In the genomic region with DNA sequence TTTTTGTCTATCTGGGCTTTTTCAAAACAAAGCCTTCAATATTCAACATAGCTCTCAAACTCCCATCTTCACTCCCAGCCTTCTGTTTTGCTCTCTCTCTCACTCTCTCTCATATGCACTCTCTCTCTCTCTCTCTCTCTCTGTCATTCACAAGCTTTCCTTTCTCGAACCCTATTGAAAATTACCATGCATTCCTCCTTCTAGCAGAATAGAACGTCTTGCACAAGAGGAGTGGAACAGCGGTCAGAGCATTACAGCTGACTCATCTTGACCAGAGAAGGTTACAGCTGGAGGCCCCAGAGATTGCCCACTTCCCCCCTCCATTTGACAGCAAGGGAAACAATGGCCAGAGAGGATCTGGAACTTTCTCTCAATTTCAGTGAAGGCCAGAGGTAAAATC, we compare ENCODE assay signal across 14 cellular contexts. TPM values are rescaled to one million over a fixed set of nuclear protein-coding genes. Genes with fewer than 3 reads are reported as not detected.
A peak's percentile ranks its signal among the peaks of the same experiment; 100 is the strongest.
DNase-seq lines count a peak whose midpoint lies in the region; ATAC-seq and TF ChIP-seq lines count a peak whose summit lies in the region.
"Had no signal": no experiment of that assay in that cellular context is flagged by ENCODE, and none has a peak within 500 bp of the region (broad histone marks: within the 10 kb centered on the region; RNA-seq: fewer than 3 reads in every experiment).

No MANE protein-coding gene starts in this region.

- peak overlapping the region; percentile 35 for H3K4me2 ChIP-seq in GM23248 (ENCODE audit: unreplicated experiment)

- H3K4me3 ChIP-seq in GM23248: no peak overlapping the region
- no peak overlapping the region for H3K4me3 ChIP-seq in fibroblast of mammary gland (ENCODE audit: control insufficient read depth, low read depth, low read length)
- H3K4me3 ChIP-seq: heart left ventricle had no signal

- H4K20me1 ChIP-seq in GM23248 (ENCODE audit: insufficient read depth): no peaks in the 10 kb centered on the region

- H3K36me3 ChIP-seq in GM23248 (ENCODE audit: low read depth): no peaks in the 10 kb centered on the region
- H3K36me3 ChIP-seq: heart left ventricle had no signal

- H3K27me3 Mint-ChIP-seq in T-cell: peaks cover 19 to 29% of the 10 kb centered on the region in 2 donors

- no peaks in the 10 kb centered on the region for H3K9me2 ChIP-seq in GM23248 (ENCODE audit: insufficient read depth)

- H3F3A ChIP-seq in GM23248 (ENCODE audit: insufficient read depth): peaks cover 12% of the 10 kb centered on the region

- no peak overlapping the region for H3K27ac Mint-ChIP-seq in T-cell

- H3K4me1 ChIP-seq in GM23248 (ENCODE audit: insufficient read depth): peaks cover 13% of the 10 kb centered on the region; the same call in 1 of the 2 replicates

- no peak overlapping the region for H3K9ac ChIP-seq in GM23248

- POLR2A ChIA-PET in T-cell (lab: Charles Lee): interaction anchor here in 1 of 2 donors (0.8 kb wide), 1 partner anchor 13 kb away, joined by 4 read pairs; no protein-coding TSS in a partner anchor

- no peak overlapping the region for H3K27ac ChIP-seq in GM23248
- H3K27ac ChIP-seq: heart left ventricle had no signal

- CTCF ChIA-PET in T-cell (lab: Charles Lee): no interaction called here

- DNase-seq in GM23248: peak; percentile 75
- DNase-seq in RPMI7951 (ENCODE audit: low read depth): peak; percentile 92
- peak; percentile 96 for DNase-seq in fibroblast of mammary gland (ENCODE audit: low read depth)
- no peak for DNase-seq in sciatic nerve (ENCODE audit: low spot score)
- DNase-seq in activated T-cell treated with anti-CD3 and anti-CD28 coated beads, Interleukin-2, amount 50 U/mL, for 1 hour: no peak
- no peak for DNase-seq in activated CD4-positive, alpha-beta T cell treated with anti-CD3 and anti-CD28 coated beads, Interleukin-2, amount 50 U/mL, for 4 hours
- DNase-seq in T-cell: no peak
- DNase-seq in NCI-H1417 (lab: John Stamatoyannopoulos, UW): no peak
- DNase-seq: DND-41; heart left ventricle; naive B cell; stimulated activated naive CD8-positive, alpha-beta T cell treated with anti-CD3 and anti-CD28 coated beads, Interleukin-15, amount 100 ng/mL, for 72 hours; SW 1271 had no signal

- 30 to 41% methylated on average over 3 of the region's 3 CpGs for WGBS in GM23248 (ENCODE audit: low coverage in 1 of 2, low lambda C conversion rate in 2 of 2, missing lambda C conversion rate in 2 of 2), 2 experiments

- no peaks in the 10 kb centered on the region for H3K9me3 ChIP-seq in GM23248 (ENCODE audit: low read depth)
- H3K9me3 ChIP-seq: heart left ventricle had no signal

- H3K9me3 Mint-ChIP-seq in T-cell: no peaks in the 10 kb centered on the region
- H3K9me3 Mint-ChIP-seq: stimulated activated naive CD8-positive, alpha-beta T cell treated with anti-CD3 and anti-CD28 coated beads, Interleukin-15, amount 100 ng/mL, for 72 hours had no signal

- no peaks in the 10 kb centered on the region for H3K4me1 Mint-ChIP-seq in T-cell
- H3K4me1 Mint-ChIP-seq: central memory CD8-positive, alpha-beta T cell; naive B cell; stimulated activated naive CD8-positive, alpha-beta T cell treated with anti-CD3 and anti-CD28 coated beads, Interleukin-15, amount 100 ng/mL, for 72 hours had no signal

- in situ Hi-C loops in GM23248 (cut with MboI): no loop called here

- ATAC-seq in sciatic nerve (peak; percentile 63), T-cell (replicated peaks in 1 of 4) (no peak)
- ATAC-seq: stimulated activated naive CD8-positive, alpha-beta T cell treated with anti-CD3 and anti-CD28 coated beads, Interleukin-15, amount 100 ng/mL, for 72 hours had no signal

- no peak overlapping the region for H2AFZ ChIP-seq in GM23248

- no peaks in the 10 kb centered on the region for H3K36me3 Mint-ChIP-seq in T-cell
- H3K36me3 Mint-ChIP-seq: naive B cell had no signal

- H3K4me3 Mint-ChIP-seq in T-cell: no peak overlapping the region
- H3K4me3 Mint-ChIP-seq: central memory CD8-positive, alpha-beta T cell; naive B cell; stimulated activated naive CD8-positive, alpha-beta T cell treated with anti-CD3 and anti-CD28 coated beads, Interleukin-15, amount 100 ng/mL, for 72 hours had no signal

- intact Hi-C loops in sciatic nerve (cut with DNase I): no loop called here

- H3K79me2 ChIP-seq in GM23248 (ENCODE audit: insufficient read depth): no peaks in the 10 kb centered on the region

- TF ChIP-seq CTCF in fibroblast of mammary gland (conservative IDR thresholded peaks at IDR 0.05; ENCODE audit: control insufficient read depth, insufficient read depth, low read depth, low read length): no peak

- no peaks in the 10 kb centered on the region for H3K27me3 ChIP-seq in GM23248 (replicated peaks; ENCODE audit: insufficient read depth)
- H3K27me3 ChIP-seq: heart left ventricle had no signal

RNA-seq across cellular contexts. Expression of a gene that starts 51.0 kb away (rescaled TPM):
- 6.9 and 16.4 TPM in 2 replicates for total RNA-seq in GM23248 (2014; rRNA removed; shearing (Covaris generic))
- polyA plus RNA-seq in GM23248 (2016; fragmentation: Nextera tagmentation; extraction: Ambion mirVana): 5.8 and 8.1 TPM in 2 replicates
- total RNA-seq in RPMI7951 (2014; rRNA removed; shearing (Covaris generic)): 5.5 and 7.8 TPM in 2 replicates
- 106 TPM for total RNA-seq in sciatic nerve
- 1 to 10 TPM in 1 of 5 donors, under 1 TPM in 3, not detected in 1; 0.12 to 1.2 (median 0.66) TPM for total RNA-seq in T-cell

Comparison
In these comparisons a context has a peak if more than half of its experiments do, and no peak if none do; other contexts are left out.
1. DNase-seq: peak in GM23248 (single experiment), RPMI7951 (single experiment) and fibroblast of mammary gland (single experiment); none in sciatic nerve (single experiment), activated T-cell treated with anti-CD3 and anti-CD28 coated beads, Interleukin-2, amount 50 U/mL, for 1 hour (single experiment), activated CD4-positive, alpha-beta T cell treated with anti-CD3 and anti-CD28 coated beads, Interleukin-2, amount 50 U/mL, for 4 hours (0 of 2), T-cell (0 of 34) and NCI-H1417 (0 of 3).